3 cellular contexts compared by ENCODE assay signal in genomic region chr11:12871788-12872321, GRCh38.
TF ChIP-seq lines count a peak whose summit lies in the region.

No MANE protein-coding gene starts in this region.

TF ChIP-seq in SK-N-SH, 30 proteins besides CTCF, POLR2A, EP300 and RAD21:
- TF ChIP-seq POLR2AphosphoS5 (IDR thresholded peaks at IDR 0.05; ENCODE audit: low read depth, low read length) (no peak), ZBTB33 (IDR thresholded peaks at IDR 0.05; ENCODE audit: borderline replicate concordance, low read depth) (no peak), USF1 (IDR thresholded peaks at IDR 0.05; ENCODE audit: borderline replicate concordance, low read depth) (no peak), GABPA (IDR thresholded peaks at IDR 0.05; ENCODE audit: low read depth) (no peak), PBX3 (IDR thresholded peaks at IDR 0.05) (no peak), CHD2 (IDR thresholded peaks at IDR 0.05; ENCODE audit: low read length, partially characterized antibody) (no peak), FOXJ3 (CRISPR knock-in tag; IDR thresholded peaks at IDR 0.05) (no peak), TEAD4 (IDR thresholded peaks at IDR 0.05; ENCODE audit: borderline replicate concordance, insufficient read depth) (no peak), MEF2A (IDR thresholded peaks at IDR 0.05; ENCODE audit: borderline replicate concordance, low read depth) (no peak), IRF3 (IDR thresholded peaks at IDR 0.05; ENCODE audit: low read depth, low read length) (no peak), EZH2phosphoT487 (IDR thresholded peaks at IDR 0.05; ENCODE audit: borderline replicate concordance, low read depth) (no peak), FOSL2 (IDR thresholded peaks at IDR 0.05; ENCODE audit: borderline replicate concordance, low read depth) (no peak), RCOR1 (IDR thresholded peaks at IDR 0.05; ENCODE audit: low read length) (no peak), SMC3 (IDR thresholded peaks at IDR 0.05; ENCODE audit: low read depth, low read length) (no peak), NFIC (IDR thresholded peaks at IDR 0.05; ENCODE audit: borderline replicate concordance) (no peak)

TF ChIP-seq in SK-N-SH treated with all-trans-retinoic acid at 6 μM for 48 hours, 23 proteins besides CTCF, POLR2A, EP300 and RAD21:
- TF ChIP-seq CSRNP3 (CRISPR knock-in tag; IDR thresholded peaks at IDR 0.05), result no peak
- no peak for TF ChIP-seq ISL1 (CRISPR knock-in tag; IDR thresholded peaks at IDR 0.05)
- no peak for TF ChIP-seq CSDC2 (CRISPR knock-in tag; IDR thresholded peaks at IDR 0.05)
- no peak for TF ChIP-seq SNAI2 (CRISPR knock-in tag; IDR thresholded peaks at IDR 0.05)
- TF ChIP-seq ZNF8 (CRISPR knock-in tag; IDR thresholded peaks at IDR 0.05), result no peak
- no peak for TF ChIP-seq ZNF70 (CRISPR knock-in tag; IDR thresholded peaks at IDR 0.05)
- TF ChIP-seq ZNF565 (CRISPR knock-in tag; conservative IDR thresholded peaks at IDR 0.05; ENCODE audit: low read depth), result no peak
- no peak for TF ChIP-seq ARNTL (CRISPR knock-in tag; IDR thresholded peaks at IDR 0.05; ENCODE audit: borderline replicate concordance, low read depth)
- TF ChIP-seq TCF4 (CRISPR knock-in tag; IDR thresholded peaks at IDR 0.05; ENCODE audit: borderline replicate concordance), result no peak
- no peak for TF ChIP-seq GLIS3 (CRISPR knock-in tag; IDR thresholded peaks at IDR 0.05)
- TF ChIP-seq PPARA (CRISPR knock-in tag; IDR thresholded peaks at IDR 0.05; ENCODE audit: borderline replicate concordance), result no peak
- TF ChIP-seq ESRRG (CRISPR knock-in tag; IDR thresholded peaks at IDR 0.05), result no peak
- no peak for TF ChIP-seq TSHZ2 (CRISPR knock-in tag; IDR thresholded peaks at IDR 0.05)
- TF ChIP-seq PATZ1 (CRISPR knock-in tag; IDR thresholded peaks at IDR 0.05; ENCODE audit: borderline replicate concordance), result no peak
- no peak for TF ChIP-seq OSR1 (CRISPR knock-in tag; IDR thresholded peaks at IDR 0.05)
- TF ChIP-seq RARB (CRISPR knock-in tag; IDR thresholded peaks at IDR 0.05), result no peak
- TF ChIP-seq POU6F1 (CRISPR knock-in tag; IDR thresholded peaks at IDR 0.05; ENCODE audit: borderline replicate concordance, low read depth), result no peak
- TF ChIP-seq BACH2 (CRISPR knock-in tag; IDR thresholded peaks at IDR 0.05; ENCODE audit: borderline replicate concordance), result no peak

TF ChIP-seq in H1, 55 proteins besides CTCF, POLR2A, EP300 and RAD21:
- TF ChIP-seq JUN (IDR thresholded peaks at IDR 0.05; ENCODE audit: low read depth, low read length) (no peak), CEBPB (IDR thresholded peaks at IDR 0.05; ENCODE audit: low read depth, low read length) (no peak), RFX5 (IDR thresholded peaks at IDR 0.05; ENCODE audit: borderline replicate concordance, low read depth, low read length) (no peak), CHD2 (IDR thresholded peaks at IDR 0.05; ENCODE audit: low read length) (no peak), KDM1A (IDR thresholded peaks at IDR 0.05; ENCODE audit: borderline replicate concordance, low read length) (no peak), PHF8 (conservative IDR thresholded peaks at IDR 0.05; ENCODE audit: low read depth, low read length) (no peak), BRCA1 (IDR thresholded peaks at IDR 0.05; ENCODE audit: low read depth, low read length) (no peak), EZH2 (IDR thresholded peaks at IDR 0.05; ENCODE audit: low read depth, low read length, severe bottlenecking) (no peak), RXRA (IDR thresholded peaks at IDR 0.05; ENCODE audit: insufficient read depth, low read depth, low read length) (no peak), GTF2F1 (IDR thresholded peaks at IDR 0.05; ENCODE audit: borderline replicate concordance, low read depth, low read length) (no peak), ATF2 (IDR thresholded peaks at IDR 0.05; ENCODE audit: low read length) (no peak), POLR2AphosphoS5 (IDR thresholded peaks at IDR 0.05; ENCODE audit: low read depth, low read length) (no peak), USF2 (IDR thresholded peaks at IDR 0.05; ENCODE audit: low read length) (no peak), SAP30 (IDR thresholded peaks at IDR 0.05; ENCODE audit: insufficient read depth, insufficient replicate concordance, low read length) (no peak), MAFK (IDR thresholded peaks at IDR 0.05; ENCODE audit: low read depth, low read length) (no peak)
